Comparison of ENCODE assay signal across 9 cellular contexts in the genomic region with DNA sequence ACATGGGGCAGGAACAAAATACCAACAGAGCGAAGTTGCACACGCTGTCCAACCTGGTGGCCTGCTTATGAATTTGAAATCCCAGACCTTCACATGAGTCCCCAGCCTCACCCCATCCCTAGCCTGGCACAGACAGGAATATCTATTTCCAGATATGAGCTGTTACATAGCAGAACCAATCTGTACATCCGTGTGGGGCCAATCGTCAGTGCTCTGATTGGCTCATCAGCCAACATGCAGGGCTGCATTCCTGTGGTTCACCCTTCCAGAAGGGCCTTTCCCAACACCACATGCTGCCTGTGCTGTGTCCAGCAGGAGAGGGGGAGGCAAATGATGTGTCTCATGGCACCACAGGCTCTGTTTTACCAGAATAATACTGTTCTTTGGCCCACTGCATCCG. TPM values are rescaled to one million over a fixed set of nuclear protein-coding genes. Genes with fewer than 3 reads are reported as not detected.
DNase-seq lines count a peak whose midpoint lies in the region; ATAC-seq and TF ChIP-seq lines count a peak whose summit lies in the region.
"Had no signal": no experiment of that assay in that cellular context is flagged by ENCODE, and none has a peak within 500 bp of the region (broad histone marks: within the 10 kb centered on the region; RNA-seq: fewer than 3 reads in every experiment).

No MANE protein-coding gene starts in this region.

- H3K4me3 ChIP-seq in AG09309 (ENCODE audit: control insufficient read depth, low read depth, low read length) (no peak overlapping the region), SJSA1 (no peak overlapping the region), testis (no peak overlapping the region)
- H3K4me3 ChIP-seq: BLaER1 treated with 17β-estradiol and CSF1 and Interleukin-3, amounts not matched to agents 10 nM and 100 nM had no signal

- no peaks in the 10 kb centered on the region for H3K27me3 ChIP-seq in SJSA1 (replicated peaks)
- no peaks in the 10 kb centered on the region for H3K27me3 ChIP-seq in testis
- H3K27me3 ChIP-seq: BLaER1 treated with 17β-estradiol and CSF1 and Interleukin-3, amounts not matched to agents 10 nM and 100 nM had no signal

- intact Hi-C loops in testis (cut with DNase I; ENCODE audit: low total_unique reads) = no loop called here

- ATAC-seq in omental fat pad (ENCODE audit: low FRiP score) = peak; percentile 68

- 69 to 74% methylated on average over 5 of the region's 5 CpGs for WGBS in testis, 2 donors

- TF ChIP-seq POLR2A in testis (IDR thresholded peaks at IDR 0.05) = no peak

- H3K4me1 ChIP-seq in SJSA1 (replicated peaks) = peaks cover 65% of the 10 kb centered on the region
- H3K4me1 ChIP-seq in testis = peaks cover 6% of the 10 kb centered on the region
- H3K4me1 ChIP-seq: BLaER1 treated with 17β-estradiol and CSF1 and Interleukin-3, amounts not matched to agents 10 nM and 100 nM had no signal

- H3K9me3 ChIP-seq in SJSA1 (replicated peaks) = no peaks in the 10 kb centered on the region
- no peaks in the 10 kb centered on the region for H3K9me3 ChIP-seq in testis

- H3K36me3 ChIP-seq in SJSA1 (no peaks in the 10 kb centered on the region), testis (ENCODE audit: low read depth, missing control alignments) (no peaks in the 10 kb centered on the region)

- H3K27ac ChIP-seq in SJSA1 (peak overlapping the region; percentile 98), testis (no peak overlapping the region)
- H3K27ac ChIP-seq: BLaER1 treated with 17β-estradiol and CSF1 and Interleukin-3, amounts not matched to agents 10 nM and 100 nM had no signal

- DNase-seq in AG09309 (ENCODE audit: low read depth) (peak; percentile 99), SJSA1 (ENCODE audit: low read depth in 1 of 2, low spot score in 2 of 2) (peak; percentile 96 to 98), fibroblast of the conjunctiva (ENCODE audit: low read depth) (peak; percentile 98), omental fat pad (ENCODE audit: low spot score) (no peak), NCI-H1694 (lab: John Stamatoyannopoulos, UW) (no peak), testis (no peak)
- DNase-seq in activated CD4-positive, alpha-beta T cell treated with anti-CD3 and anti-CD28 coated beads, Interleukin-2, amount 50 U/mL, for 4 hours = no peak
- no peak for DNase-seq in effector CD4-positive, alpha-beta T cell

- TF ChIP-seq CTCF in AG09309 (IDR thresholded peaks at IDR 0.05; ENCODE audit: control insufficient read depth, insufficient read depth, low read depth, low read length, missing control alignments) = no peak
- no peak for TF ChIP-seq CTCF in omental fat pad (IDR thresholded peaks at IDR 0.05)
- no peak for TF ChIP-seq CTCF in testis (IDR thresholded peaks at IDR 0.05)

RNA-seq across cellular contexts. Expression of a gene that starts 31.3 kb away (rescaled TPM):
- 47.8 and 65.3 TPM in 2 replicates for total RNA-seq in SJSA1 (2014; rRNA removed; shearing (Covaris generic))
- total RNA-seq in omental fat pad (100 to 1,000 TPM; 125 to 195 (median 175) TPM), testis (10 to 100 TPM in 1 of 2 donors, 1 to 10 TPM in 1; 7.7 to 17.6 TPM)
- polyA plus RNA-seq in testis (ENCODE audit: insufficient read depth, low read depth, low replicate concordance) = 46.6 TPM

Comparison
In these comparisons a context has a peak if more than half of its experiments do, and no peak if none do; other contexts are left out.
1. DNase-seq: peak in AG09309 (single experiment), SJSA1 (2 of 2) and fibroblast of the conjunctiva (single experiment); none in omental fat pad (single experiment), NCI-H1694 (single experiment), activated CD4-positive, alpha-beta T cell treated with anti-CD3 and anti-CD28 coated beads, Interleukin-2, amount 50 U/mL, for 4 hours (0 of 2), testis (single experiment) and effector CD4-positive, alpha-beta T cell (single experiment).